Comparison of ENCODE assay signal across 14 cellular contexts in genomic region chr15:89374116-89375004, GRCh38. TPM values are rescaled to one million over a fixed set of nuclear protein-coding genes. Genes with fewer than 3 reads are reported as not detected.
A peak's percentile ranks its signal among the peaks of the same experiment; 100 is the strongest.
DNase-seq lines count a peak whose midpoint lies in the region; ATAC-seq, FAIRE-seq and TF ChIP-seq lines count a peak whose summit lies in the region.
"Had no signal": no experiment of that assay in that cellular context is flagged by ENCODE, and none has a peak within 500 bp of the region (broad histone marks: within the 10 kb centered on the region; RNA-seq: fewer than 3 reads in every experiment).

No MANE protein-coding gene starts in this region.

- H2AFZ ChIP-seq in H1 (ENCODE audit: low read length) (no peak overlapping the region), neural progenitor cell (replicated peaks) (no peak overlapping the region)

- H2BK120ac ChIP-seq in H1 (replicated peaks; ENCODE audit: low read depth, low read length): no peak overlapping the region

- peaks cover 90% of the 10 kb centered on the region for H3K27me3 Mint-ChIP-seq in neural progenitor cell (ENCODE audit: insufficient read depth, low read depth)

- 9% methylated on average over 15 of the region's 15 CpGs; no CpG with 5 or more reads in 1 of the 2 experiments for WGBS in H1 (ENCODE audit: extremely low coverage in 1 of 2, insufficient coverage in 1 of 2, insufficient read length in 1 of 2, insufficient replicate concordance in 2 of 2, low coverage in 1 of 2, low lambda C conversion rate in 2 of 2, missing lambda C conversion rate in 1 of 2), 2 experiments

- no peak overlapping the region for H3K23ac ChIP-seq in H1 (ENCODE audit: insufficient read length)

- H4K20me1 ChIP-seq in H1 (replicated peaks in 1 of 2; ENCODE audit: control insufficient read depth in 1 of 2, insufficient read depth in 2 of 2, low read length in 2 of 2): peaks cover 7 to 25% of the 10 kb centered on the region in 2 experiments
- peaks cover 70% of the 10 kb centered on the region for H4K20me1 ChIP-seq in neural progenitor cell (ENCODE audit: low read depth)

- H4K8ac ChIP-seq in H1 (ENCODE audit: extremely low read depth, insufficient read depth, low read length): no peak overlapping the region

- H3K9me3 ChIP-seq in H1 (ENCODE audit: insufficient read depth in 2 of 2, low read depth in 1 of 2, low read length in 1 of 2) (no peaks in the 10 kb centered on the region), neural progenitor cell (ENCODE audit: low read depth) (no peaks in the 10 kb centered on the region)

- H4K5ac ChIP-seq in H1 (ENCODE audit: insufficient read length, low read depth, low read length): no peak overlapping the region

- H3K79me1 ChIP-seq in H1 (ENCODE audit: low read depth, low read length): no peaks in the 10 kb centered on the region

- no peak overlapping the region for H3K4me3 ChIP-seq in H1 (ENCODE audit: extremely low read depth in 1 of 4, insufficient read depth in 2 of 4, low read depth in 3 of 4, low read length in 4 of 4)
- no peak overlapping the region for H3K4me3 ChIP-seq in neural progenitor cell

- H2AK5ac ChIP-seq in H1 (ENCODE audit: low read depth, low read length): no peak overlapping the region

- H3K18ac ChIP-seq in H1 (ENCODE audit: extremely low read depth, low read length): no peak overlapping the region

- TF ChIP-seq EP300 in H1 (IDR thresholded peaks at IDR 0.05; ENCODE audit: borderline replicate concordance in 1 of 2, low read depth in 2 of 2, low read length in 2 of 2): no peak

- H3K27ac ChIP-seq in angular gyrus (ENCODE audit: low read depth, low read length) (peak overlapping the region; percentile 19), H1 (ENCODE audit: low read depth, low read length) (no peak overlapping the region), neural progenitor cell (no peak overlapping the region)

- H3K4me1 ChIP-seq in H1 (replicated peaks in 1 of 4; ENCODE audit: control insufficient read depth in 3 of 4, insufficient read depth in 4 of 4, low read length in 3 of 4): peaks cover 17 to 42% (median 26%) of the 10 kb centered on the region in 4 experiments
- peaks cover 24% of the 10 kb centered on the region for H3K4me1 ChIP-seq in neural progenitor cell

- no peak overlapping the region for H3K14ac ChIP-seq in H1 (ENCODE audit: insufficient read length)

- no peaks in the 10 kb centered on the region for H3K36me3 Mint-ChIP-seq in neural progenitor cell

- FAIRE-seq in H1 (lab: Jason Lieb, UNC): no peak
- FAIRE-seq: A204.1, H54 had no signal

- no peak overlapping the region for H3K56ac ChIP-seq in H1 (replicated peaks; ENCODE audit: insufficient read length, low read depth, low read length)

- no peak overlapping the region for H3K9ac ChIP-seq in H1 (replicated peaks in 1 of 4; ENCODE audit: extremely low read depth in 1 of 4, low read depth in 3 of 4, low read length in 3 of 4)
- no peak overlapping the region for H3K9ac ChIP-seq in neural progenitor cell

- peak; percentile 70 for DNase-seq in NCI-H82 (lab: John Stamatoyannopoulos, UW)
- no peak for DNase-seq in H1 (ENCODE audit: low read depth in 1 of 2, low spot score in 2 of 2)
- peak; percentile 46 for DNase-seq in neural progenitor cell (ENCODE audit: low spot score)
- DNase-seq in NCI-H510A treated with DMSO at 0.1 percent for 48 hours (lab: John Stamatoyannopoulos, UW): no peak
- DNase-seq in GM20000 (ENCODE audit: low spot score): no peak
- no peak for DNase-seq in HuH-7 (ENCODE audit: low spot score)
- DNase-seq: Calu3; CD4-positive, alpha-beta T cell; DMS 273 treated with DMSO at 0.1 percent for 48 hours had no signal

- no peak overlapping the region for H3K4me3 Mint-ChIP-seq in neural progenitor cell
- H3K4me3 Mint-ChIP-seq: B cell; CD4-positive, alpha-beta T cell had no signal

- no peak overlapping the region for H2BK15ac ChIP-seq in H1 (ENCODE audit: low read length)

- no peak for TF ChIP-seq POLR2A in H1 (IDR thresholded peaks at IDR 0.05; ENCODE audit: control extremely low read depth in 1 of 2, low read depth in 2 of 2, low read length in 2 of 2)

- peaks cover 12% of the 10 kb centered on the region for H3K4me1 Mint-ChIP-seq in neural progenitor cell

- no peak overlapping the region for H2BK20ac ChIP-seq in H1 (ENCODE audit: low read length)

- no peak for ATAC-seq in GM21723 (IDR thresholded peaks at IDR 0.05; ENCODE audit: unreplicated experiment)

- no peak overlapping the region for H3K27ac Mint-ChIP-seq in neural progenitor cell
- H3K27ac Mint-ChIP-seq: B cell; CD4-positive, alpha-beta T cell had no signal

- H3K79me2 ChIP-seq in H1 (ENCODE audit: control insufficient read depth in 1 of 2, insufficient read depth in 2 of 2, low read length in 2 of 2): no peaks in the 10 kb centered on the region
- no peaks in the 10 kb centered on the region for H3K79me2 ChIP-seq in neural progenitor cell (ENCODE audit: low read depth)

- CTCF ChIA-PET in H1 (lab: Charles Lee; ENCODE audit: partially characterized antibody): interaction anchor here (0.6 to 6.6 kb wide), 3 partner anchors 44 to 243 kb away, joined by 5 to 62 read pairs (median 7); no protein-coding TSS in a partner anchor

- H4K91ac ChIP-seq in H1 (replicated peaks; ENCODE audit: insufficient read length, low read length): no peak overlapping the region

- H3K4me2 ChIP-seq in H1 (ENCODE audit: insufficient read depth in 1 of 2, low read depth in 2 of 2, low read length in 2 of 2) (0 out of 4 replicates have a peak overlapping the region, but pooled peaks of 1 of the 2 experiments have one; percentile 4), neural progenitor cell (peak overlapping the region; percentile 34)

- peaks cover 0 to 8% (median 0%) of the 10 kb centered on the region in 4 experiments; a peak in 1 of 8 replicates for H3K36me3 ChIP-seq in H1 (ENCODE audit: control insufficient read depth in 2 of 4, insufficient read depth in 4 of 4, low read length in 3 of 4)
- H3K36me3 ChIP-seq in neural progenitor cell: no peaks in the 10 kb centered on the region

- H3K9me3 Mint-ChIP-seq in neural progenitor cell: peaks cover 6% of the 10 kb centered on the region
- H3K9me3 Mint-ChIP-seq: CD4-positive, alpha-beta T cell had no signal

- POLR2A ChIA-PET in H1 (lab: Charles Lee; ENCODE audit: partially characterized antibody): no interaction called here

- peaks cover 47% of the 10 kb centered on the region for H3F3A ChIP-seq in neural progenitor cell (ENCODE audit: low read depth)

- H2BK12ac ChIP-seq in H1 (ENCODE audit: low read depth, low read length): no peak overlapping the region

- H3K27me3 ChIP-seq in H1 (replicated peaks in 1 of 4; ENCODE audit: control insufficient read depth in 3 of 4, extremely low read depth in 1 of 4, insufficient read depth in 3 of 4, low read length in 3 of 4): peaks cover 96 to 100% (median 99%) of the 10 kb centered on the region in 4 experiments
- peaks cover 100% of the 10 kb centered on the region for H3K27me3 ChIP-seq in neural progenitor cell

- TF ChIP-seq RAD21 in H1 (IDR thresholded peaks at IDR 0.05 in 1 of 2, conservative IDR thresholded peaks at IDR 0.05 in 1 of 2; ENCODE audit: low read depth in 2 of 2, low read length in 2 of 2): no peak

- TF ChIP-seq CTCF in H1 (IDR thresholded peaks at IDR 0.05; ENCODE audit: control extremely low read depth in 1 of 3, insufficient read depth in 1 of 3, low read depth in 1 of 3, low read length in 3 of 3) (no peak), neural progenitor cell (IDR thresholded peaks at IDR 0.05) (no peak), GM20000 (IDR thresholded peaks at IDR 0.05; ENCODE audit: extremely low read depth, missing control alignments) (no peak)

- no peak overlapping the region for H3K4ac ChIP-seq in H1 (replicated peaks; ENCODE audit: insufficient read length, low read depth, low read length)

- no peak overlapping the region for H2BK5ac ChIP-seq in H1 (ENCODE audit: low read depth, low read length)

- peaks cover 11% of the 10 kb centered on the region; the same call in 1 of the 2 replicates for H3K23me2 ChIP-seq in H1 (ENCODE audit: low read depth, low read length)

TF ChIP-seq in H1, 55 proteins besides CTCF, POLR2A, EP300 and RAD21 (continues in another document):
- TF ChIP-seq POU5F1 (IDR thresholded peaks at IDR 0.05; ENCODE audit: low read depth, low read length) (no peak), NRF1 (IDR thresholded peaks at IDR 0.05; ENCODE audit: low read depth, low read length) (no peak), EZH2 (IDR thresholded peaks at IDR 0.05; ENCODE audit: low read depth, low read length, severe bottlenecking) (peak; percentile 61), ZNF274 (IDR thresholded peaks at IDR 0.05; ENCODE audit: borderline replicate concordance, extremely low read depth, low read length) (no peak), TAF7 (optimal IDR thresholded peaks at IDR 0.05; ENCODE audit: borderline replicate concordance, low read depth, low read length) (no peak), RNF2 (IDR thresholded peaks at IDR 0.05; ENCODE audit: borderline replicate concordance, low read depth, low read length, missing control alignments, poor library complexity, severe bottlenecking) (peak; percentile 72), SRF (IDR thresholded peaks at IDR 0.05; ENCODE audit: low read depth, low read length) (no peak), ATF2 (IDR thresholded peaks at IDR 0.05; ENCODE audit: low read length) (no peak), YY1 (IDR thresholded peaks at IDR 0.05; ENCODE audit: low read depth, low read length) (no peak), RBBP5 (IDR thresholded peaks at IDR 0.05; ENCODE audit: borderline replicate concordance, low read depth, low read length) (no peak)

RNA-seq across cellular contexts. Expression of gene POLG, which starts 39.7 kb away (rescaled TPM):
- total RNA-seq in H1 (2021; fragmentation: NEBNext Ultra II Directional; extraction: Animal tissue kit (Norgen Biotek cat#: 25700)): 52.3 and 53.4 TPM in 2 replicates
- polyA plus RNA-seq in H1 (2011; rRNA removed): 14.8 and 27.1 TPM in 2 replicates
- 38.0 TPM for polyA plus RNA-seq in H1 (2011; cell fraction: cytosol; rRNA removed)
- 124 TPM for polyA plus RNA-seq in H1 (2011; cell fraction: nucleus; rRNA removed)
- polyA plus RNA-seq in H1 (2012, experiment 1 of 2): 40.8 to 48.7 TPM (median 46.6 TPM) in 4 replicates
- 34.4 TPM for polyA plus RNA-seq in H1 (2012, experiment 2 of 2)
- polyA plus RNA-seq in H1 (2013, experiment 1 of 2): 24.0 TPM
- 21.0 TPM for polyA plus RNA-seq in H1 (2013, experiment 2 of 2)
- polyA minus RNA-seq in H1 (2011; rRNA and poly(A)+ RNA removed): 23.1 and 50.9 TPM in 2 replicates
- 41.5 TPM for polyA minus RNA-seq in H1 (2011; cell fraction: cytosol; rRNA and poly(A)+ RNA removed)
- 106 TPM for polyA minus RNA-seq in H1 (2011; cell fraction: nucleus; rRNA and poly(A)+ RNA removed)
- 25.2 and 43.5 TPM in 2 replicates for total RNA-seq in neural progenitor cell (ENCODE audit: low replicate concordance)

Comparison
In these comparisons a context has a peak if more than half of its experiments do, and no peak if none do; other contexts are left out.
1. DNase-seq: peak in NCI-H82 (single experiment) and neural progenitor cell (single experiment); none in H1 (0 of 2), NCI-H510A treated with DMSO at 0.1 percent for 48 hours (single experiment), GM20000 (single experiment) and HuH-7 (single experiment).